Comparison of ENCODE assay signal across 9 cellular contexts in genomic region chr22:39236321-39237275, GRCh38. TPM values are rescaled to one million over a fixed set of nuclear protein-coding genes. Genes with fewer than 3 reads are reported as not detected.
A peak's percentile ranks its signal among the peaks of the same experiment; 100 is the strongest.
DNase-seq lines count a peak whose midpoint lies in the region; ATAC-seq and TF ChIP-seq lines count a peak whose summit lies in the region.
"Had no signal": no experiment of that assay in that cellular context is flagged by ENCODE, and none has a peak within 500 bp of the region (broad histone marks: within the 10 kb centered on the region; RNA-seq: fewer than 3 reads in every experiment).

No MANE protein-coding gene starts in this region.

- POLR2A ChIA-PET in activated CD4-positive, alpha-beta T cell treated with anti-CD3 and anti-CD28 coated beads for 36 hours (lab: Charles Lee) = interaction anchor here (0.5 to 1.0 kb wide), 2 partner anchors 82 to 84 kb away, joined by 3 read pairs; no protein-coding TSS in a partner anchor
- POLR2A ChIA-PET in WTC11 (lab: Charles Lee) = interaction anchor here (0.6 to 1.4 kb wide), 7 partner anchors 22 to 138 kb away, joined by 3 to 6 read pairs (median 3); no protein-coding TSS in a partner anchor

- peak overlapping the region; percentile 10 for H3K27ac Mint-ChIP-seq in activated CD4-positive, alpha-beta T cell treated with anti-CD3 and anti-CD28 coated beads for 36 hours
- H3K27ac Mint-ChIP-seq in activated naive CD8-positive, alpha-beta T cell treated with anti-CD3 and anti-CD28 coated beads, Interleukin-2, amount 50 U/mL, for 24 hours = peak overlapping the region; percentile 8
- H3K27ac Mint-ChIP-seq in nephron (peak overlapping the region; percentile 3 to 21 (median 17)), WTC11 (no peak overlapping the region)

- peak overlapping the region; percentile 29 for H3K4me3 Mint-ChIP-seq in activated CD4-positive, alpha-beta T cell treated with anti-CD3 and anti-CD28 coated beads for 36 hours
- peak overlapping the region; percentile 32 for H3K4me3 Mint-ChIP-seq in activated naive CD8-positive, alpha-beta T cell treated with anti-CD3 and anti-CD28 coated beads, Interleukin-2, amount 50 U/mL, for 24 hours
- H3K4me3 Mint-ChIP-seq in nephron = peak overlapping the region in 1 of 3 experiments; percentile 50
- no peak overlapping the region for H3K4me3 Mint-ChIP-seq in WTC11

- H3K9me3 ChIP-seq in MG63 = no peaks in the 10 kb centered on the region
- H3K9me3 ChIP-seq: mucosa of descending colon had no signal

- intact Hi-C loops in activated CD4-positive, alpha-beta T cell treated with anti-CD3 and anti-CD28 coated beads for 36 hours (cut with DNase I, micrococcal nuclease) = no loop called here

- H3K36me3 Mint-ChIP-seq in activated CD4-positive, alpha-beta T cell treated with anti-CD3 and anti-CD28 coated beads for 36 hours (ENCODE audit: low read depth) = no peaks in the 10 kb centered on the region
- no peaks in the 10 kb centered on the region for H3K36me3 Mint-ChIP-seq in activated naive CD8-positive, alpha-beta T cell treated with anti-CD3 and anti-CD28 coated beads, Interleukin-2, amount 50 U/mL, for 24 hours (ENCODE audit: low read depth)
- H3K36me3 Mint-ChIP-seq in nephron (ENCODE audit: low read depth) (no peaks in the 10 kb centered on the region), WTC11 (peaks cover 6% of the 10 kb centered on the region)

- ATAC-seq in activated CD4-positive, alpha-beta T cell treated with anti-CD3 and anti-CD28 coated beads for 36 hours = peak; percentile 16
- peak; percentile 71 for ATAC-seq in activated naive CD8-positive, alpha-beta T cell treated with anti-CD3 and anti-CD28 coated beads, Interleukin-2, amount 50 U/mL, for 24 hours
- no peak for ATAC-seq in WTC11
- ATAC-seq: mucosa of descending colon had no signal

- CTCF ChIA-PET in activated CD4-positive, alpha-beta T cell treated with anti-CD3 and anti-CD28 coated beads for 36 hours (lab: Charles Lee) = interaction anchor here (0.7 to 1.8 kb wide), 5 partner anchors 8 to 469 kb away, joined by 3 to 8 read pairs (median 3); partner anchors contain the start of gene PDGFB
- CTCF ChIA-PET in WTC11 (lab: Charles Lee) = interaction anchor here (0.8 to 2.7 kb wide), 10 partner anchors 9 to 101 kb away, joined by 3 to 16 read pairs (median 4); no protein-coding TSS in a partner anchor

- peaks cover 70% of the 10 kb centered on the region for H3K4me1 Mint-ChIP-seq in activated CD4-positive, alpha-beta T cell treated with anti-CD3 and anti-CD28 coated beads for 36 hours
- peaks cover 78% of the 10 kb centered on the region for H3K4me1 Mint-ChIP-seq in activated naive CD8-positive, alpha-beta T cell treated with anti-CD3 and anti-CD28 coated beads, Interleukin-2, amount 50 U/mL, for 24 hours
- peaks cover 76% of the 10 kb centered on the region for H3K4me1 Mint-ChIP-seq in nephron
- peaks cover 60% of the 10 kb centered on the region for H3K4me1 Mint-ChIP-seq in WTC11

- no peaks in the 10 kb centered on the region for H3K27me3 ChIP-seq in MG63

- TF ChIP-seq CTCF in nephron (IDR thresholded peaks at IDR 0.05; ENCODE audit: unreplicated experiment in 3 of 3) = no peak
- no peak for TF ChIP-seq CTCF in WTC11 (IDR thresholded peaks at IDR 0.05)

- peak; percentile 66 for DNase-seq in activated CD4-positive, alpha-beta T cell treated with anti-CD3 and anti-CD28 coated beads for 36 hours
- DNase-seq in activated CD4-positive, alpha-beta T cell treated with anti-CD3 and anti-CD28 coated beads for 1 hour = no peak
- DNase-seq in NCI-H510A (lab: John Stamatoyannopoulos, UW) (peak; percentile 35), WTC11 (ENCODE audit: low spot score) (no peak), MG63 (no peak), ureter (ENCODE audit: low spot score) (no peak)
- peak; percentile 72 for DNase-seq in activated naive CD8-positive, alpha-beta T cell treated with anti-CD3 and anti-CD28 coated beads, Interleukin-2, amount 50 U/mL, for 24 hours

- H3K4me3 ChIP-seq in MG63 = no peak overlapping the region
- H3K4me3 ChIP-seq: mucosa of descending colon had no signal

- no peaks in the 10 kb centered on the region for H3K9me3 Mint-ChIP-seq in activated CD4-positive, alpha-beta T cell treated with anti-CD3 and anti-CD28 coated beads for 36 hours (ENCODE audit: low read depth)
- no peaks in the 10 kb centered on the region for H3K9me3 Mint-ChIP-seq in activated naive CD8-positive, alpha-beta T cell treated with anti-CD3 and anti-CD28 coated beads, Interleukin-2, amount 50 U/mL, for 24 hours
- H3K9me3 Mint-ChIP-seq in nephron (no peaks in the 10 kb centered on the region), WTC11 (no peaks in the 10 kb centered on the region)

- H3K36me3 ChIP-seq in MG63 = no peaks in the 10 kb centered on the region

- peaks cover 23% of the 10 kb centered on the region for H3K27me3 Mint-ChIP-seq in activated CD4-positive, alpha-beta T cell treated with anti-CD3 and anti-CD28 coated beads for 36 hours
- peaks cover 46% of the 10 kb centered on the region for H3K27me3 Mint-ChIP-seq in activated naive CD8-positive, alpha-beta T cell treated with anti-CD3 and anti-CD28 coated beads, Interleukin-2, amount 50 U/mL, for 24 hours
- H3K27me3 Mint-ChIP-seq in nephron (ENCODE audit: low read depth) (peaks cover 40% of the 10 kb centered on the region), WTC11 (ENCODE audit: low read depth) (peaks cover 59% of the 10 kb centered on the region)

TF ChIP-seq in WTC11, 78 proteins besides CTCF, POLR2A, EP300 and RAD21:
- no peak for TF ChIP-seq SMAD4 (CRISPR knock-in tag; IDR thresholded peaks at IDR 0.05)
- TF ChIP-seq ELF4 (CRISPR knock-in tag; IDR thresholded peaks at IDR 0.05; ENCODE audit: low read depth) = no peak
- TF ChIP-seq OVOL2 (CRISPR knock-in tag; IDR thresholded peaks at IDR 0.05; ENCODE audit: borderline replicate concordance) = no peak
- no peak for TF ChIP-seq ATF2 (CRISPR knock-in tag; IDR thresholded peaks at IDR 0.05; ENCODE audit: borderline replicate concordance, low read depth)

RNA-seq across cellular contexts. Expression of gene PDGFB, which starts 8.2 kb away (rescaled TPM):
- total RNA-seq in activated CD4-positive, alpha-beta T cell treated with anti-CD3 and anti-CD28 coated beads for 36 hours = 1 to 10 TPM; 2.5 to 3.4 TPM
- 6.8 to 9.2 TPM (median 7.7 TPM) in 3 replicates for total RNA-seq in WTC11 (2021)
- total RNA-seq in MG63 (2014; rRNA removed; shearing (Covaris generic); ENCODE audit: low replicate concordance) = 0.13 and 0.57 TPM in 2 replicates
- total RNA-seq in ureter = 5.9 TPM

Comparison
In these comparisons a context has a peak if more than half of its experiments do, and no peak if none do; other contexts are left out.
1. DNase-seq: peak in activated CD4-positive, alpha-beta T cell treated with anti-CD3 and anti-CD28 coated beads for 36 hours (single experiment), NCI-H510A (single experiment) and activated naive CD8-positive, alpha-beta T cell treated with anti-CD3 and anti-CD28 coated beads, Interleukin-2, amount 50 U/mL, for 24 hours (single experiment); none in activated CD4-positive, alpha-beta T cell treated with anti-CD3 and anti-CD28 coated beads for 1 hour (single experiment), WTC11 (single experiment), MG63 (single experiment) and ureter (single experiment).